ENCODE assay signal across 26 cellular contexts in the genomic region with DNA sequence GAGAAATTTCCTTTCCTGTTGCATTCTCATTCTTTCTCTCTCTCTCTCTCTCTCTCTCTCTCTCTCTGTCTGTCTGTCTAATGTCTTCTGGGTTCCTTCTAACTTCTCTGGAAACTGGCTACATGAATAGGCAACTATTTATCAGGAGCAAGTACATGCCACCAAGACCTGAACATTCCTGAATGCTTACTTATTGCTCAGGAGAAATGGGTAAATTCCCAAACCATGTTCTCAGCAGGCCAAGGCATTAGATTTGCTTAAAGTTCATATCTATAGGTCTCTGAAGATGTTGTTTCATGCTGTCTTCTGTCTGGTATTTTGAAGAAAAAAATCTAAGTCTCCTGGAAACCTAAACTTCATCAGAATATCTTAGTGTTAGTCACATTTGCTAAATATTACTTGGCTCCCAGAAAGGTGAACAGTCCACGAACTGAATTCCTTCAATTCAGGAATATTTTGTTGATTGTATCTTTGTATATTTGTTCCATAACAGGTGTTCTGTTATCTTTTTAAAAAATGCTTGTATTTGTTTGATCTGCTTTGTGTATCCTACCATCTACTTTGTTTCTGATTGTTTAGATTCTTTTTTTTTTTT.
DNase-seq lines count a peak whose midpoint lies in the region; ATAC-seq, FAIRE-seq and TF ChIP-seq lines count a peak whose summit lies in the region.
"Had no signal": no experiment of that assay in that cellular context is flagged by ENCODE, and none has a peak within 500 bp of the region (broad histone marks: within the 10 kb centered on the region; RNA-seq: fewer than 3 reads in every experiment).

No MANE protein-coding gene starts in this region.

- H3K36me3 ChIP-seq in mammary epithelial cell (ENCODE audit: insufficient read depth, low read length) (no peaks in the 10 kb centered on the region), breast epithelium (no peaks in the 10 kb centered on the region), bronchial epithelial cell (ENCODE audit: control insufficient read depth, insufficient read depth, low read length) (no peaks in the 10 kb centered on the region), keratinocyte (ENCODE audit: control insufficient read depth in 2 of 2, extremely low read depth in 1 of 2, insufficient read depth in 2 of 2, low read length in 2 of 2) (no peaks in the 10 kb centered on the region)
- H3K36me3 ChIP-seq: BLaER1 treated with 17β-estradiol and CSF1 and Interleukin-3, amounts not matched to agents 10 nM and 100 nM; SJSA1 had no signal

- H3K4me1 ChIP-seq in mammary epithelial cell (ENCODE audit: insufficient read depth, low read length) (no peaks in the 10 kb centered on the region), breast epithelium (no peaks in the 10 kb centered on the region), keratinocyte (ENCODE audit: control insufficient read depth, extremely low read depth, insufficient read depth, low read length) (no peaks in the 10 kb centered on the region)
- H3K4me1 ChIP-seq: BLaER1 treated with 17β-estradiol and CSF1 and Interleukin-3, amounts not matched to agents 10 nM and 100 nM; SJSA1 had no signal

- H4K20me1 ChIP-seq in mammary epithelial cell (ENCODE audit: insufficient read depth, low read length): no peaks in the 10 kb centered on the region
- no peaks in the 10 kb centered on the region for H4K20me1 ChIP-seq in keratinocyte (ENCODE audit: control insufficient read depth, extremely low read depth, insufficient read depth, low read length)
- H4K20me1 ChIP-seq: BLaER1 treated with 17β-estradiol and CSF1 and Interleukin-3, amounts not matched to agents 10 nM and 100 nM had no signal

- no peak for TF ChIP-seq CTCF in mammary epithelial cell (conservative IDR thresholded peaks at IDR 0.05 in 1 of 2, IDR thresholded peaks at IDR 0.05 in 1 of 2; ENCODE audit: extremely low read depth in 1 of 2, insufficient read depth in 1 of 2, low read depth in 1 of 2, low read length in 2 of 2)
- no peak for TF ChIP-seq CTCF in breast epithelium (IDR thresholded peaks at IDR 0.05)
- no peak for TF ChIP-seq CTCF in bronchial epithelial cell (IDR thresholded peaks at IDR 0.05; ENCODE audit: insufficient read depth, low read length, severe bottlenecking)
- TF ChIP-seq CTCF in keratinocyte (optimal IDR thresholded peaks at IDR 0.05 in 1 of 3, IDR thresholded peaks at IDR 0.05 in 1 of 3, conservative IDR thresholded peaks at IDR 0.05 in 1 of 3; ENCODE audit: extremely low read depth in 1 of 3, insufficient read depth in 2 of 3, low read length in 3 of 3): no peak

- H2AFZ ChIP-seq in mammary epithelial cell (ENCODE audit: low read depth, low read length) (no peak overlapping the region), keratinocyte (ENCODE audit: control insufficient read depth, low read length) (peak overlapping the region; percentile 33)
- H2AFZ ChIP-seq: GM23248 had no signal

- no peak overlapping the region for H3K4me3 ChIP-seq in mammary epithelial cell (replicated peaks in 1 of 3; ENCODE audit: insufficient read depth in 1 of 3, low read depth in 2 of 3, low read length in 3 of 3)
- no peak overlapping the region for H3K4me3 ChIP-seq in breast epithelium
- H3K4me3 ChIP-seq in bronchial epithelial cell (ENCODE audit: low read depth, low read length): no peak overlapping the region
- H3K4me3 ChIP-seq in keratinocyte (ENCODE audit: control insufficient read depth in 2 of 3, extremely low read depth in 1 of 3, insufficient read depth in 2 of 3, low read depth in 1 of 3, low read length in 3 of 3): no peak overlapping the region
- H3K4me3 ChIP-seq: BLaER1 treated with 17β-estradiol and CSF1 and Interleukin-3, amounts not matched to agents 10 nM and 100 nM; GM23248; SJSA1 had no signal

- TF ChIP-seq POLR2A in breast epithelium (IDR thresholded peaks at IDR 0.05): no peak

- H3K79me2 ChIP-seq in mammary epithelial cell (ENCODE audit: insufficient read depth, low read length) (no peaks in the 10 kb centered on the region), keratinocyte (ENCODE audit: control insufficient read depth, insufficient read depth, low read length) (no peaks in the 10 kb centered on the region)

- no peak overlapping the region for H3K4me2 ChIP-seq in mammary epithelial cell (ENCODE audit: insufficient read depth, low read depth, low read length)
- H3K4me2 ChIP-seq in keratinocyte (ENCODE audit: control insufficient read depth, extremely low read depth, insufficient read depth, low read depth, low read length): no peak overlapping the region
- H3K4me2 ChIP-seq: BLaER1 treated with 17β-estradiol and CSF1 and Interleukin-3, amounts not matched to agents 10 nM and 100 nM; KMS-11 had no signal

- H3K27ac ChIP-seq in mammary epithelial cell (ENCODE audit: insufficient read depth, low read depth, low read length) (no peak overlapping the region), breast epithelium (no peak overlapping the region), keratinocyte (ENCODE audit: control insufficient read depth, insufficient read depth, low read length) (no peak overlapping the region)
- H3K27ac ChIP-seq: BLaER1 treated with 17β-estradiol and CSF1 and Interleukin-3, amounts not matched to agents 10 nM and 100 nM; GM23248; KMS-11; SJSA1 had no signal

- no TSS peak for BruUV-seq in mammary epithelial cell (replicated peaks; lab: Mats Ljungman, UMichigan)

- H3K9ac ChIP-seq in mammary epithelial cell (ENCODE audit: insufficient read depth, low read length) (no peak overlapping the region), keratinocyte (ENCODE audit: control insufficient read depth, extremely low read depth, insufficient read depth, low read length) (no peak overlapping the region)
- H3K9ac ChIP-seq: BLaER1 treated with 17β-estradiol and CSF1 and Interleukin-3, amounts not matched to agents 10 nM and 100 nM; GM23248; KMS-11 had no signal

- dilution Hi-C loops in mammary epithelial cell (cut with HindIII; ENCODE audit: low sequenced_read_pairs) (no loop called here), keratinocyte (cut with MboI; ENCODE audit: extremely low pct_ligation_motif_present, low sequenced_read_pairs) (no loop called here)

- 96% methylated on average over 1 of the region's 1 CpG for WGBS in mammary epithelial cell (ENCODE audit: low coverage, missing lambda C conversion rate)

- no peaks in the 10 kb centered on the region for H3K9me1 ChIP-seq in keratinocyte (ENCODE audit: control insufficient read depth, extremely low read depth, insufficient read depth, low read length)

- CTCF ChIA-PET in mammary epithelial cell (lab: Charles Lee; ENCODE audit: low non-redundant PET): no interaction called here

- no peaks in the 10 kb centered on the region for H3K9me3 ChIP-seq in mammary epithelial cell (replicated peaks; ENCODE audit: insufficient read depth, low read length)
- peaks cover 3 to 11% of the 10 kb centered on the region in 2 donors for H3K9me3 ChIP-seq in breast epithelium
- H3K9me3 ChIP-seq in keratinocyte (ENCODE audit: control insufficient read depth, low read depth, low read length): peaks cover 1% of the 10 kb centered on the region
- H3K9me3 ChIP-seq: SJSA1 had no signal

- no peak for FAIRE-seq in bronchial epithelial cell (lab: Jason Lieb, UNC)
- FAIRE-seq in keratinocyte (lab: Jason Lieb, UNC): no peak

- intact Hi-C loops in mammary epithelial cell (cut with micrococcal nuclease): no loop called here
- intact Hi-C loops in breast epithelium (cut with DNase I; ENCODE audit: low total_unique reads): no loop called here

- DNase-seq in mammary epithelial cell: peak; percentile 14
- DNase-seq in breast epithelium (ENCODE audit: low spot score in 2 of 2): no peak
- DNase-seq in bronchial epithelial cell (ENCODE audit: low read depth): peak; percentile 40
- no peak for DNase-seq in keratinocyte (ENCODE audit: low read depth, low spot score)
- no peak for DNase-seq in NOMO-1 treated with DMSO at 0.1 percent for 48 hours (lab: John Stamatoyannopoulos, UW; ENCODE audit: unreplicated experiment)
- DNase-seq: 8988T; Calu3; CD4-positive, alpha-beta memory T cell; GDM1; GM23248; H9; IMR-90; NCI-H1105; NCI-H146; NCI-H2029; NCI-H345; NCI-H524; NCI-H82; OCI-M1 had no signal

- H3K27me3 ChIP-seq in mammary epithelial cell (ENCODE audit: insufficient read depth, low read length): no peaks in the 10 kb centered on the region
- H3K27me3 ChIP-seq in breast epithelium: no peaks in the 10 kb centered on the region
- no peaks in the 10 kb centered on the region for H3K27me3 ChIP-seq in bronchial epithelial cell (ENCODE audit: control insufficient read depth, insufficient read depth, low read length)
- no peaks in the 10 kb centered on the region for H3K27me3 ChIP-seq in keratinocyte (ENCODE audit: control insufficient read depth, extremely low read depth, insufficient read depth, low read length)
- H3K27me3 ChIP-seq: BLaER1 treated with 17β-estradiol and CSF1 and Interleukin-3, amounts not matched to agents 10 nM and 100 nM; SJSA1 had no signal

- in situ Hi-C loops in mammary epithelial cell (cut with MboI; ENCODE audit: low sequenced_read_pairs in 2 of 2): no loop called here

- ATAC-seq in GM21717 (IDR thresholded peaks at IDR 0.05; ENCODE audit: unreplicated experiment) (no peak), GM21423 (IDR thresholded peaks at IDR 0.05; ENCODE audit: unreplicated experiment) (no peak), GM21576 (IDR thresholded peaks at IDR 0.05; ENCODE audit: unreplicated experiment) (no peak)
- ATAC-seq: Right ventricle myocardium inferior had no signal

Comparison
In these comparisons a context has a peak if more than half of its experiments do, and no peak if none do; other contexts are left out.
1. DNase-seq: peak in mammary epithelial cell (single experiment) and bronchial epithelial cell (single experiment); none in breast epithelium (0 of 2), keratinocyte (single experiment) and NOMO-1 treated with DMSO at 0.1 percent for 48 hours (single experiment).